In genomic region chr3:152319256-152319655, GRCh38 we compare ENCODE assay signal across 15 cellular contexts. TPM values are rescaled to one million over a fixed set of nuclear protein-coding genes. Genes with fewer than 3 reads are reported as not detected.
DNase-seq lines count a peak whose midpoint lies in the region; ATAC-seq, FAIRE-seq and TF ChIP-seq lines count a peak whose summit lies in the region.
"Had no signal": no experiment of that assay in that cellular context is flagged by ENCODE, and none has a peak within 500 bp of the region (broad histone marks: within the 10 kb centered on the region; RNA-seq: fewer than 3 reads in every experiment).

No MANE protein-coding gene starts in this region.

- H4K20me1 ChIP-seq in neural progenitor cell (ENCODE audit: low read depth) = no peaks in the 10 kb centered on the region

- H3K4me1 Mint-ChIP-seq in CD14-positive monocyte (peaks cover 64% of the 10 kb centered on the region), neural progenitor cell (peaks cover 16% of the 10 kb centered on the region)
- peaks cover 88% of the 10 kb centered on the region for H3K4me1 Mint-ChIP-seq in activated naive CD8-positive, alpha-beta T cell treated with anti-CD3 and anti-CD28 coated beads, Interleukin-2, amount 50 U/mL, for 24 hours

- H3K9me3 ChIP-seq in neural progenitor cell (ENCODE audit: low read depth) = no peaks in the 10 kb centered on the region

- H3K4me3 Mint-ChIP-seq in CD14-positive monocyte = no peak overlapping the region
- H3K4me3 Mint-ChIP-seq in activated naive CD8-positive, alpha-beta T cell treated with anti-CD3 and anti-CD28 coated beads, Interleukin-2, amount 50 U/mL, for 24 hours = no peak overlapping the region
- no peak overlapping the region for H3K4me3 Mint-ChIP-seq in neural progenitor cell

- no peaks in the 10 kb centered on the region for H3K36me3 ChIP-seq in neural progenitor cell

- ATAC-seq in activated naive CD8-positive, alpha-beta T cell treated with anti-CD3 and anti-CD28 coated beads, Interleukin-2, amount 50 U/mL, for 24 hours = no peak
- ATAC-seq in HG03354 (IDR thresholded peaks at IDR 0.05; ENCODE audit: poor library complexity, severe bottlenecking, unreplicated experiment) = no peak

- H3K4me2 ChIP-seq in neural progenitor cell = no peak overlapping the region
- H3K4me2 ChIP-seq: hepatocyte had no signal

- H2AFZ ChIP-seq in neural progenitor cell (replicated peaks) = no peak overlapping the region
- H2AFZ ChIP-seq: hepatocyte had no signal

- intact Hi-C loops in CD14-positive monocyte (cut with micrococcal nuclease) = no loop called here

- no peaks in the 10 kb centered on the region for H3K79me2 ChIP-seq in neural progenitor cell (ENCODE audit: low read depth)

- no peak for TF ChIP-seq CTCF in CD14-positive monocyte (IDR thresholded peaks at IDR 0.05)
- no peak for TF ChIP-seq CTCF in neural progenitor cell (IDR thresholded peaks at IDR 0.05)

- H3K27me3 Mint-ChIP-seq in CD14-positive monocyte (ENCODE audit: low read depth in 3 of 3) = no peaks in the 10 kb centered on the region
- H3K27me3 Mint-ChIP-seq in activated naive CD8-positive, alpha-beta T cell treated with anti-CD3 and anti-CD28 coated beads, Interleukin-2, amount 50 U/mL, for 24 hours = no peaks in the 10 kb centered on the region
- no peaks in the 10 kb centered on the region for H3K27me3 Mint-ChIP-seq in neural progenitor cell (ENCODE audit: insufficient read depth, low read depth)

- no peak for DNase-seq in CD14-positive monocyte (ENCODE audit: low spot score)
- no peak for DNase-seq in GM12892 (ENCODE audit: insufficient read length)
- DNase-seq in activated naive CD8-positive, alpha-beta T cell treated with anti-CD3 and anti-CD28 coated beads, Interleukin-2, amount 50 U/mL, for 24 hours = no peak
- no peak for DNase-seq in neural progenitor cell (ENCODE audit: low spot score)
- DNase-seq in putamen (ENCODE audit: low spot score) = no peak
- DNase-seq in stimulated activated naive CD4-positive, alpha-beta T cell (lab: John Stamatoyannopoulos, UW) = no peak
- no peak for DNase-seq in epidermal melanocyte (ENCODE audit: insufficient read length, low spot score)
- DNase-seq: activated CD4-positive, alpha-beta T cell treated with anti-CD3 and anti-CD28 coated beads for 4 hours; amygdala; effector memory CD4-positive, alpha-beta T cell; NCI-H1105 treated with DMSO at 0.1 percent for 48 hours; NCI-H524 treated with DMSO at 0.1 percent for 48 hours; stimulated activated CD4-positive, alpha-beta T cell treated with anti-CD3 and anti-CD28 coated beads, Interleukin-12 subunit alpha, Interleukin-12 subunit beta, amount 100 ng/mL, for 4 hours had no signal

- no peaks in the 10 kb centered on the region for H3K4me1 ChIP-seq in neural progenitor cell

- H3K27me3 ChIP-seq in neural progenitor cell = no peaks in the 10 kb centered on the region
- H3K27me3 ChIP-seq: hepatocyte had no signal

- H3K9me3 Mint-ChIP-seq in CD14-positive monocyte (no peaks in the 10 kb centered on the region), neural progenitor cell (no peaks in the 10 kb centered on the region)
- H3K9me3 Mint-ChIP-seq in activated naive CD8-positive, alpha-beta T cell treated with anti-CD3 and anti-CD28 coated beads, Interleukin-2, amount 50 U/mL, for 24 hours = no peaks in the 10 kb centered on the region

- no peak overlapping the region for H3K27ac ChIP-seq in neural progenitor cell
- H3K27ac ChIP-seq: hepatocyte had no signal

- H3K27ac Mint-ChIP-seq in CD14-positive monocyte (peak overlapping the region in 6 of 7 donors; percentile 24 to 69 (median 34)), neural progenitor cell (peak overlapping the region; percentile 44)
- peak overlapping the region; percentile 59 for H3K27ac Mint-ChIP-seq in activated naive CD8-positive, alpha-beta T cell treated with anti-CD3 and anti-CD28 coated beads, Interleukin-2, amount 50 U/mL, for 24 hours

- H3K4me3 ChIP-seq in neural progenitor cell = no peak overlapping the region
- H3K4me3 ChIP-seq: hepatocyte had no signal

- TF ChIP-seq POLR2A in GM12892 (IDR thresholded peaks at IDR 0.05; ENCODE audit: low read depth, low read length) = no peak

- no peak overlapping the region for H3K9ac ChIP-seq in neural progenitor cell

- FAIRE-seq in GM12892 (lab: Jason Lieb, UNC) = peak; percentile 42

- no peaks in the 10 kb centered on the region for H3F3A ChIP-seq in neural progenitor cell (ENCODE audit: low read depth)

- peaks cover 5 to 20% of the 10 kb centered on the region in 2 donors for H3K36me3 Mint-ChIP-seq in CD14-positive monocyte
- H3K36me3 Mint-ChIP-seq in activated naive CD8-positive, alpha-beta T cell treated with anti-CD3 and anti-CD28 coated beads, Interleukin-2, amount 50 U/mL, for 24 hours (ENCODE audit: low read depth) = peaks cover 35% of the 10 kb centered on the region
- H3K36me3 Mint-ChIP-seq in neural progenitor cell = peaks cover 15% of the 10 kb centered on the region

RNA-seq across cellular contexts. Expression of gene MBNL1, which starts 50.5 kb away (rescaled TPM):
- polyA plus RNA-seq in CD14-positive monocyte = 100 to 1,000 TPM; 191 to 204 TPM
- polyA plus RNA-seq in GM12892 (2012; ENCODE audit: missing spikeins) = 140 TPM
- total RNA-seq in neural progenitor cell (ENCODE audit: low replicate concordance) = 9.8 and 14.7 TPM in 2 replicates
